ENCODE assay signal across 1 cellular context in genomic region chr12:49352351-49352750, GRCh38.
A peak's percentile ranks its signal among the peaks of the same experiment; 100 is the strongest.
TF ChIP-seq lines count a peak whose summit lies in the region.

No MANE protein-coding gene starts in this region.

TF ChIP-seq in HEK293, 187 proteins besides CTCF, POLR2A, EP300 and RAD21 (continued from another document and continues in another):
- TF ChIP-seq ZNF488 (tag by site-specific recombination; IDR thresholded peaks at IDR 0.05) (no peak), ZNF133 (tag by site-specific recombination; IDR thresholded peaks at IDR 0.05) (no peak), ZNF830 (tag by site-specific recombination; IDR thresholded peaks at IDR 0.05; ENCODE audit: low read depth) (no peak), PRDM1 (tag by site-specific recombination; IDR thresholded peaks at IDR 0.05) (no peak), ZNF843 (tag by site-specific recombination; IDR thresholded peaks at IDR 0.05) (no peak), ZBTB7A (tag by site-specific recombination; IDR thresholded peaks at IDR 0.05; ENCODE audit: low read depth) (no peak), BCL6B (tag by site-specific recombination; IDR thresholded peaks at IDR 0.05) (no peak), ZNF558 (tag by site-specific recombination; IDR thresholded peaks at IDR 0.05) (peak; percentile 67), ZNF350 (tag by site-specific recombination; IDR thresholded peaks at IDR 0.05) (no peak), ZNF707 (tag by site-specific recombination; IDR thresholded peaks at IDR 0.05) (no peak), ZNF777 (tag by site-specific recombination; IDR thresholded peaks at IDR 0.05; ENCODE audit: borderline replicate concordance) (no peak), ZNF560 (tag by site-specific recombination; IDR thresholded peaks at IDR 0.05; ENCODE audit: borderline replicate concordance) (peak; percentile 64; the same call in 1 of the 2 replicates), ZNF501 (tag by site-specific recombination; IDR thresholded peaks at IDR 0.05) (no peak), ZNF449 (tag by site-specific recombination; IDR thresholded peaks at IDR 0.05) (no peak), BCL11B (tag by site-specific recombination; IDR thresholded peaks at IDR 0.05; ENCODE audit: low read depth) (no peak), ZSCAN16 (tag by site-specific recombination; IDR thresholded peaks at IDR 0.05) (no peak), ZNF398 (tag by site-specific recombination; IDR thresholded peaks at IDR 0.05) (no peak), ZSCAN30 (tag by site-specific recombination; IDR thresholded peaks at IDR 0.05) (no peak), YY1 (tag by site-specific recombination; IDR thresholded peaks at IDR 0.05) (no peak), RBAK (tag by site-specific recombination; IDR thresholded peaks at IDR 0.05) (peak; percentile 62; the same call in 1 of the 2 replicates), ZSCAN4 (tag by site-specific recombination; IDR thresholded peaks at IDR 0.05) (no peak), ZSCAN23 (tag by site-specific recombination; IDR thresholded peaks at IDR 0.05) (no peak), ZNF433 (tag by site-specific recombination; IDR thresholded peaks at IDR 0.05; ENCODE audit: low read depth) (peak; percentile 69; the same call in 1 of the 2 replicates), KLF7 (tag by site-specific recombination; IDR thresholded peaks at IDR 0.05; ENCODE audit: borderline replicate concordance) (no peak), ZNF140 (tag by site-specific recombination; IDR thresholded peaks at IDR 0.05) (peak; percentile 75), ZFP3 (tag by site-specific recombination; IDR thresholded peaks at IDR 0.05; ENCODE audit: low read depth) (0 out of 2 replicates have a peak, but pooled peaks have one; percentile 16), ZNF701 (tag by site-specific recombination; IDR thresholded peaks at IDR 0.05) (no peak), ZNF214 (tag by site-specific recombination; IDR thresholded peaks at IDR 0.05; ENCODE audit: borderline replicate concordance) (no peak; the same call in 1 of the 2 replicates), ZNF184 (tag by site-specific recombination; IDR thresholded peaks at IDR 0.05) (no peak), ZNF121 (tag by site-specific recombination; IDR thresholded peaks at IDR 0.05) (no peak), HOXA7 (CRISPR knock-in tag; IDR thresholded peaks at IDR 0.05; ENCODE audit: borderline replicate concordance) (no peak), ZNF549 (tag by site-specific recombination; IDR thresholded peaks at IDR 0.05) (no peak), SCRT1 (tag by site-specific recombination; IDR thresholded peaks at IDR 0.05; ENCODE audit: borderline replicate concordance) (no peak), ELK4 (IDR thresholded peaks at IDR 0.05; ENCODE audit: borderline replicate concordance, low read depth, low read length) (no peak), ZXDB (tag by site-specific recombination; IDR thresholded peaks at IDR 0.05) (no peak), ZNF404 (tag by site-specific recombination; IDR thresholded peaks at IDR 0.05) (peak; percentile 77; the same call in 1 of the 2 replicates), ZFP41 (tag by site-specific recombination; IDR thresholded peaks at IDR 0.05; ENCODE audit: borderline replicate concordance) (no peak), ZNF664 (tag by site-specific recombination; IDR thresholded peaks at IDR 0.05) (peak; percentile 44; the same call in 1 of the 2 replicates), ZNF354C (tag by site-specific recombination; IDR thresholded peaks at IDR 0.05; ENCODE audit: borderline replicate concordance, low read depth) (0 out of 2 replicates have a peak, but pooled peaks have one; percentile 60)
- TF ChIP-seq, protein P1, sequence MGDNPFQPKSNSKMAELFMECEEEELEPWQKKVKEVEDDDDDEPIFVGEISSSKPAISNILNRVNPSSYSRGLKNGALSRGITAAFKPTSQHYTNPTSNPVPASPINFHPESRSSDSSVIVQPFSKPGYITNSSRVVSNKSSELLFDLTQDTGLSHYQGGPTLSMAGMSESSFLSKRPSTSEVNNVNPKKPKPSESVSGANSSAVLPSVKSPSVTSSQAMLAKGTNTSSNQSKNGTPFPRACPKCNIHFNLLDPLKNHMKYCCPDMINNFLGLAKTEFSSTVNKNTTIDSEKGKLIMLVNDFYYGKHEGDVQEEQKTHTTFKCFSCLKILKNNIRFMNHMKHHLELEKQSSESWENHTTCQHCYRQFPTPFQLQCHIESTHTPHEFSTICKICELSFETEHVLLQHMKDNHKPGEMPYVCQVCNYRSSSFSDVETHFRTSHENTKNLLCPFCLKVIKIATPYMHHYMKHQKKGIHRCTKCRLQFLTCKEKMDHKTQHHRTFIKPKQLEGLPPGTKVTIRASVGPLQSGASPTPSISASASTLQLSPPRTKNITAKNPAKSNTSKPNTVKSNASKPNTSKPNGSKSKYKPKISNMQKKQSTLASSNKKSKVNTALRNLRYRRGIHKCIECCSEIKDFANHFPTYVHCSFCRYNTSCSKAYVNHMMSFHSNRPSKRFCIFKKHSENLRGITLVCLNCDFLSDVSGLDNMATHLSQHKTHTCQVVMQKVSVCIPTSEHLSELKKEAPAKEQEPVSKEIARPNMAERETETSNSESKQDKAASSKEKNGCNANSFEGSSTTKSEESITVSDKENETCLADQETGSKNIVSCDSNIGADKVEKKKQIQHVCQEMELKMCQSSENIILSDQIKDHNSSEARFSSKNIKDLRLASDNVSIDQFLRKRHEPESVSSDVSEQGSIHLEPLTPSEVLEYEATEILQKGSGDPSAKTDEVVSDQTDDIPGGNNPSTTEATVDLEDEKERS (tag by site-specific recombination; IDR thresholded peaks at IDR 0.05), result no peak
- TF ChIP-seq, protein P2, sequence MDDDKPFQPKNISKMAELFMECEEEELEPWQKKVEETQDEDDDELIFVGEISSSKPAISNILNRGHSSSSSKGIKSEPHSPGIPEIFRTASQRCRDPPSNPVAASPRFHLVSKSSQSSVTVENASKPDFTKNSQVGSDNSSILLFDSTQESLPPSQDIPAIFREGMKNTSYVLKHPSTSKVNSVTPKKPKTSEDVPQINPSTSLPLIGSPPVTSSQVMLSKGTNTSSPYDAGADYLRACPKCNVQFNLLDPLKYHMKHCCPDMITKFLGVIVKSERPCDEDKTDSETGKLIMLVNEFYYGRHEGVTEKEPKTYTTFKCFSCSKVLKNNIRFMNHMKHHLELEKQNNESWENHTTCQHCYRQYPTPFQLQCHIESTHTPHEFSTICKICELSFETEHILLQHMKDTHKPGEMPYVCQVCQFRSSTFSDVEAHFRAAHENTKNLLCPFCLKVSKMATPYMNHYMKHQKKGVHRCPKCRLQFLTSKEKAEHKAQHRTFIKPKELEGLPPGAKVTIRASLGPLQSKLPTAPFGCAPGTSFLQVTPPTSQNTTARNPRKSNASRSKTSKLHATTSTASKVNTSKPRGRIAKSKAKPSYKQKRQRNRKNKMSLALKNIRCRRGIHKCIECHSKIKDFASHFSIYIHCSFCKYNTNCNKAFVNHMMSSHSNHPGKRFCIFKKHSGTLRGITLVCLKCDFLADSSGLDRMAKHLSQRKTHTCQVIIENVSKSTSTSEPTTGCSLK (tag by site-specific recombination; IDR thresholded peaks at IDR 0.05), result no peak
- TF ChIP-seq, protein P3, sequence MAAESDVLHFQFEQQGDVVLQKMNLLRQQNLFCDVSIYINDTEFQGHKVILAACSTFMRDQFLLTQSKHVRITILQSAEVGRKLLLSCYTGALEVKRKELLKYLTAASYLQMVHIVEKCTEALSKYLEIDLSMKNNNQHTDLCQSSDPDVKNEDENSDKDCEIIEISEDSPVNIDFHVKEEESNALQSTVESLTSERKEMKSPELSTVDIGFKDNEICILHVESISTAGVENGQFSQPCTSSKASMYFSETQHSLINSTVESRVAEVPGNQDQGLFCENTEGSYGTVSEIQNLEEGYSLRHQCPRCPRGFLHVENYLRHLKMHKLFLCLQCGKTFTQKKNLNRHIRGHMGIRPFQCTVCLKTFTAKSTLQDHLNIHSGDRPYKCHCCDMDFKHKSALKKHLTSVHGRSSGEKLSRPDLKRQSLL (tag by site-specific recombination; IDR thresholded peaks at IDR 0.05), result no peak
- TF ChIP-seq, protein P4, sequence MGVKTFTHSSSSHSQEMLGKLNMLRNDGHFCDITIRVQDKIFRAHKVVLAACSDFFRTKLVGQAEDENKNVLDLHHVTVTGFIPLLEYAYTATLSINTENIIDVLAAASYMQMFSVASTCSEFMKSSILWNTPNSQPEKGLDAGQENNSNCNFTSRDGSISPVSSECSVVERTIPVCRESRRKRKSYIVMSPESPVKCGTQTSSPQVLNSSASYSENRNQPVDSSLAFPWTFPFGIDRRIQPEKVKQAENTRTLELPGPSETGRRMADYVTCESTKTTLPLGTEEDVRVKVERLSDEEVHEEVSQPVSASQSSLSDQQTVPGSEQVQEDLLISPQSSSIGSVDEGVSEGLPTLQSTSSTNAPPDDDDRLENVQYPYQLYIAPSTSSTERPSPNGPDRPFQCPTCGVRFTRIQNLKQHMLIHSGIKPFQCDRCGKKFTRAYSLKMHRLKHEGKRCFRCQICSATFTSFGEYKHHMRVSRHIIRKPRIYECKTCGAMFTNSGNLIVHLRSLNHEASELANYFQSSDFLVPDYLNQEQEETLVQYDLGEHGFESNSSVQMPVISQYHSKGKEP (tag by site-specific recombination; IDR thresholded peaks at IDR 0.05), result no peak
- TF ChIP-seq, protein P5, sequence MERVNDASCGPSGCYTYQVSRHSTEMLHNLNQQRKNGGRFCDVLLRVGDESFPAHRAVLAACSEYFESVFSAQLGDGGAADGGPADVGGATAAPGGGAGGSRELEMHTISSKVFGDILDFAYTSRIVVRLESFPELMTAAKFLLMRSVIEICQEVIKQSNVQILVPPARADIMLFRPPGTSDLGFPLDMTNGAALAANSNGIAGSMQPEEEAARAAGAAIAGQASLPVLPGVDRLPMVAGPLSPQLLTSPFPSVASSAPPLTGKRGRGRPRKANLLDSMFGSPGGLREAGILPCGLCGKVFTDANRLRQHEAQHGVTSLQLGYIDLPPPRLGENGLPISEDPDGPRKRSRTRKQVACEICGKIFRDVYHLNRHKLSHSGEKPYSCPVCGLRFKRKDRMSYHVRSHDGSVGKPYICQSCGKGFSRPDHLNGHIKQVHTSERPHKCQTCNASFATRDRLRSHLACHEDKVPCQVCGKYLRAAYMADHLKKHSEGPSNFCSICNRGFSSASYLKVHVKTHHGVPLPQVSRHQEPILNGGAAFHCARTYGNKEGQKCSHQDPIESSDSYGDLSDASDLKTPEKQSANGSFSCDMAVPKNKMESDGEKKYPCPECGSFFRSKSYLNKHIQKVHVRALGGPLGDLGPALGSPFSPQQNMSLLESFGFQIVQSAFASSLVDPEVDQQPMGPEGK (tag by site-specific recombination; IDR thresholded peaks at IDR 0.05), result no peak
